10 cellular contexts compared by ENCODE assay signal in the genomic region with DNA sequence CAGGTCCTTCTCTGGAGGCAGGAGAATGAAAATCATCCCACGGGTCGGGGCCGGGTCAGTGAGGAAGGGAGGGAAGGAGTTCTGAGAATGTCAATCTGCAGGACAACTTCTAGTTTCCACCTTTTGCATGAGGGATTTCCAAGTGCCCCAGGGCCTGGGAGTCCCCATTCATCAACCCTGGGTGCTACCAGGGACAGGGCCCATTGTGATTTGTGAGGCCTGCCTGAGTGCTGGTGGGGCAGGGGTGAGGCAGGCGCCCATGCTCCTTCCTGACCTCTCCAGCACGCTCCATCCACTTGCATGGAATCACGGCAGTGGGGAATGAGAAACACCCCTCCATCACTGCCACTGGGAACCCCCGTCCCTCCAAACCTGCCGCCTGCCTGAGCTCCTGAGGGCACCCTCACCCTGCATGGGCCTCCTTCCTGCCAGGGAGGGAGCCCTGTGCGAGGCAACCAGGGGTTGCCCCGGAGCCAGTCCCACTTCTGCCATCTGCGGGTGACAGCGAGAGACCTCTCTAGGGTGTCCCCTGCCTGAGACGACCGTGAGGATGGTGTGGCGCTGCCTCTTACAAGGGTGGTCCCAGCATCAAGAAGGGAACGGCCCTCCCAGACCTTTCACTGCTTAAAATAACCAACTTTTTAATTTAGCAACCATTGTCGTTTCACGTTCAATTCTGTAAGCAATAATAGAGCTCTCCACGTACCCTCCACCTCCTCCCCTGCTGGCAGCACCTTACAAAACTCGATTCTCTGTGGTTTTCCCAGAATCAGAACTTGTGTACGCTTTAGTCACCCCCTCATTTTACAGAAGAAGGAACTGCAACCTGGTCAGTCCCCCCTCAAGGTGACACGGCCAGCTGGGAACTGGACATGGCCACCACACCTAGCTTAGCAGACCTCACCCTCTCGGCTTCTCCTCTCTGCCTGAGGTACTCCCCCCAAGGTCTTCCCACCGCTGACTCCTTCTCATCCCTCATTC. TPM values are rescaled to one million over a fixed set of nuclear protein-coding genes. Genes with fewer than 3 reads are reported as not detected.
A peak's percentile ranks its signal among the peaks of the same experiment; 100 is the strongest.
DNase-seq lines count a peak whose midpoint lies in the region; ATAC-seq lines count a peak whose summit lies in the region.
"Had no signal": no experiment of that assay in that cellular context is flagged by ENCODE, and none has a peak within 500 bp of the region (broad histone marks: within the 10 kb centered on the region; RNA-seq: fewer than 3 reads in every experiment).

No MANE protein-coding gene starts in this region.

- no peak overlapping the region for H2AK5ac ChIP-seq in neuronal stem cell (ENCODE audit: low read depth, low read length)

- H3K36me3 Mint-ChIP-seq in activated T-cell treated with anti-CD3 and anti-CD28 coated beads, Interleukin-2, amount 50 U/mL, for 24 hours (ENCODE audit: low read depth), result no peaks in the 10 kb centered on the region

- H3K27ac ChIP-seq in neuronal stem cell (replicated peaks; ENCODE audit: low read length), result no peak overlapping the region
- H3K27ac ChIP-seq: parathyroid adenoma had no signal

- peaks cover 15 to 28% of the 10 kb centered on the region in 2 donors for H3K4me1 ChIP-seq in neuronal stem cell (ENCODE audit: control insufficient read depth in 2 of 2, insufficient read depth in 1 of 2, low read depth in 1 of 2, low read length in 2 of 2)
- H3K4me1 ChIP-seq: parathyroid adenoma had no signal

- H3K79me1 ChIP-seq in neuronal stem cell (ENCODE audit: low read depth, low read length), result no peaks in the 10 kb centered on the region

- ATAC-seq in GM18867 (IDR thresholded peaks at IDR 0.05; ENCODE audit: unreplicated experiment) (peak; percentile 35), HG03045 (IDR thresholded peaks at IDR 0.05; ENCODE audit: unreplicated experiment) (peak; percentile 31), HG03139 (IDR thresholded peaks at IDR 0.05; ENCODE audit: unreplicated experiment) (no peak), GM21723 (IDR thresholded peaks at IDR 0.05; ENCODE audit: unreplicated experiment) (no peak)

- no peak overlapping the region for H2AFZ ChIP-seq in neuronal stem cell (ENCODE audit: low read length)
- H2AFZ ChIP-seq: parathyroid adenoma had no signal

- no peak overlapping the region for H2BK12ac ChIP-seq in neuronal stem cell (ENCODE audit: low read length)

- peaks cover 26% of the 10 kb centered on the region for H3K4me1 Mint-ChIP-seq in activated T-cell treated with anti-CD3 and anti-CD28 coated beads, Interleukin-2, amount 50 U/mL, for 24 hours (ENCODE audit: low read depth)

- H3K23ac ChIP-seq in neuronal stem cell (ENCODE audit: low read depth, low read length, poor library complexity), result no peak overlapping the region

- no peak overlapping the region for H2BK5ac ChIP-seq in neuronal stem cell (ENCODE audit: low read length)

- H3K9me3 Mint-ChIP-seq in activated T-cell treated with anti-CD3 and anti-CD28 coated beads, Interleukin-2, amount 50 U/mL, for 24 hours, result no peaks in the 10 kb centered on the region

- H3K18ac ChIP-seq in neuronal stem cell (ENCODE audit: low read length), result peak overlapping the region; percentile 40

- H3K4me2 ChIP-seq in neuronal stem cell (ENCODE audit: insufficient read depth, low read length, poor library complexity, severe bottlenecking), result no peak overlapping the region

- no peaks in the 10 kb centered on the region for H3K36me3 ChIP-seq in neuronal stem cell (replicated peaks in 1 of 2; ENCODE audit: control insufficient read depth in 2 of 2, insufficient read depth in 2 of 2, low read length in 2 of 2)

- no peak for DNase-seq in activated T-cell treated with anti-CD3 and anti-CD28 coated beads, Interleukin-2, amount 50 U/mL, for 24 hours
- DNase-seq in neuronal stem cell (ENCODE audit: low spot score) (no peak), NCI-H187 (lab: John Stamatoyannopoulos, UW) (no peak), globus pallidus (ENCODE audit: low spot score) (no peak)
- DNase-seq: foreskin fibroblast had no signal

- H2BK120ac ChIP-seq in neuronal stem cell (ENCODE audit: low read depth, low read length), result no peak overlapping the region

- no CpG with 5 or more reads among the region's 24 CpGs for WGBS in neuronal stem cell (ENCODE audit: extremely low coverage in 2 of 2, insufficient read length in 2 of 2, insufficient replicate concordance in 1 of 2), 2 donors

- H4K91ac ChIP-seq in neuronal stem cell (ENCODE audit: low read depth, low read length, poor library complexity), result no peak overlapping the region

- no peak overlapping the region for H3K9ac ChIP-seq in neuronal stem cell (ENCODE audit: low read depth, low read length, poor library complexity)
- H3K9ac ChIP-seq: parathyroid adenoma had no signal

- H3K27me3 Mint-ChIP-seq in activated T-cell treated with anti-CD3 and anti-CD28 coated beads, Interleukin-2, amount 50 U/mL, for 24 hours, result no peaks in the 10 kb centered on the region

- peaks cover 0 to 6% (median 2%) of the 10 kb centered on the region in 3 experiments for H3K27me3 ChIP-seq in neuronal stem cell (ENCODE audit: control insufficient read depth in 3 of 3, insufficient read depth in 3 of 3, low read depth in 1 of 3, low read length in 3 of 3)

- no peak overlapping the region for H3K4me3 ChIP-seq in neuronal stem cell (ENCODE audit: low read length in 2 of 2)

- no peak overlapping the region for H3K4ac ChIP-seq in neuronal stem cell (ENCODE audit: low read length)

- H3K4me3 Mint-ChIP-seq in activated T-cell treated with anti-CD3 and anti-CD28 coated beads, Interleukin-2, amount 50 U/mL, for 24 hours, result no peak overlapping the region

- H3K27ac Mint-ChIP-seq in activated T-cell treated with anti-CD3 and anti-CD28 coated beads, Interleukin-2, amount 50 U/mL, for 24 hours, result peak overlapping the region; percentile 15

- H3K9me3 ChIP-seq in neuronal stem cell (replicated peaks in 1 of 2; ENCODE audit: control insufficient read depth in 2 of 2, insufficient read depth in 1 of 2, low read depth in 1 of 2, low read length in 2 of 2), result no peaks in the 10 kb centered on the region

- no peak overlapping the region for H2BK15ac ChIP-seq in neuronal stem cell (ENCODE audit: low read length)

- no peak overlapping the region for H4K8ac ChIP-seq in neuronal stem cell (ENCODE audit: low read depth, low read length)

- no peak overlapping the region for H3K14ac ChIP-seq in neuronal stem cell (ENCODE audit: low read length)

RNA-seq across cellular contexts. Expression of a gene that starts 28.6 kb away (rescaled TPM):
- 0.10 TPM for polyA plus RNA-seq in neuronal stem cell (2013, experiment 1 of 2)
- polyA plus RNA-seq in neuronal stem cell (2013, experiment 2 of 2), result 0.08 TPM

Comparison
In these comparisons a context has a peak if more than half of its experiments do, and no peak if none do; other contexts are left out.
1. ATAC-seq: peak in GM18867 (single experiment) and HG03045 (single experiment); none in HG03139 (single experiment) and GM21723 (single experiment).